ENCODE assay signal across 8 cellular contexts in genomic region chr16:83952940-83953795, GRCh38. TPM values are rescaled to one million over a fixed set of nuclear protein-coding genes. Genes with fewer than 3 reads are reported as not detected.
DNase-seq lines count a peak whose midpoint lies in the region; ATAC-seq and TF ChIP-seq lines count a peak whose summit lies in the region.

A gene with protein sequence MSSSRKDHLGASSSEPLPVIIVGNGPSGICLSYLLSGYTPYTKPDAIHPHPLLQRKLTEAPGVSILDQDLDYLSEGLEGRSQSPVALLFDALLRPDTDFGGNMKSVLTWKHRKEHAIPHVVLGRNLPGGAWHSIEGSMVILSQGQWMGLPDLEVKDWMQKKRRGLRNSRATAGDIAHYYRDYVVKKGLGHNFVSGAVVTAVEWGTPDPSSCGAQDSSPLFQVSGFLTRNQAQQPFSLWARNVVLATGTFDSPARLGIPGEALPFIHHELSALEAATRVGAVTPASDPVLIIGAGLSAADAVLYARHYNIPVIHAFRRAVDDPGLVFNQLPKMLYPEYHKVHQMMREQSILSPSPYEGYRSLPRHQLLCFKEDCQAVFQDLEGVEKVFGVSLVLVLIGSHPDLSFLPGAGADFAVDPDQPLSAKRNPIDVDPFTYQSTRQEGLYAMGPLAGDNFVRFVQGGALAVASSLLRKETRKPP (plus strand): TSS chr16:83953240. CDS start chr16:83957672, 4,432 bp downstream.

- peak; percentile 86 for ATAC-seq in GM18517 (IDR thresholded peaks at IDR 0.05; ENCODE audit: unreplicated experiment)
- ATAC-seq in HG03045 (IDR thresholded peaks at IDR 0.05; ENCODE audit: unreplicated experiment): peak; percentile 76

- no peak for TF ChIP-seq CTCF in 22Rv1 (IDR thresholded peaks at IDR 0.05)

- DNase-seq in NCI-H2196 (lab: John Stamatoyannopoulos, UW; ENCODE audit: unreplicated experiment) (peak; percentile 70), cerebellum (ENCODE audit: low spot score) (peak; percentile 23), kidney glomerular epithelial cell (lab: John Stamatoyannopoulos, UW) (peak; percentile 83)
- DNase-seq in activated CD4-positive, CD25-positive, alpha-beta regulatory T cell treated with anti-CD3 and anti-CD28 coated beads, Interleukin-2, amount 50 U/mL, for 16 hours (ENCODE audit: low read depth, low spot score): peak; percentile 34
- peak; percentile 93 for DNase-seq in stimulated activated CD4-positive, alpha-beta T cell treated with anti-CD3 and anti-CD28 coated beads, Interleukin-15, amount 100 ng/mL, for 24 hours

- H3K27ac ChIP-seq in 22Rv1: peak within 1 kb of the TSS; percentile 81

RNA-seq across cellular contexts. Expression of the gene that starts here (rescaled TPM):
- total RNA-seq in cerebellum: not detected

Comparison
In these comparisons a context has a peak if more than half of its experiments do, and no peak if none do; other contexts are left out.
1. Peak in every context shown above with its lines: DNase-seq, ATAC-seq and H3K27ac ChIP-seq.
2. Peak in DNase-seq in cerebellum; RNA of the gene not detected or under 1 TPM.
3. DNase-seq: peak in every context shown above with its lines; median percentile 93 in stimulated activated CD4-positive, alpha-beta T cell treated with anti-CD3 and anti-CD28 coated beads, Interleukin-15, amount 100 ng/mL, for 24 hours; 83 in kidney glomerular epithelial cell; 70 in NCI-H2196; 34 in activated CD4-positive, CD25-positive, alpha-beta regulatory T cell treated with anti-CD3 and anti-CD28 coated beads, Interleukin-2, amount 50 U/mL, for 16 hours; 23 in cerebellum.